In genomic region chr10:77164616-77165311, GRCh38 we compare ENCODE assay signal across 16 cellular contexts.
DNase-seq lines count a peak whose midpoint lies in the region; ATAC-seq and TF ChIP-seq lines count a peak whose summit lies in the region.
"Had no signal": no experiment of that assay in that cellular context is flagged by ENCODE, and none has a peak within 500 bp of the region (broad histone marks: within the 10 kb centered on the region; RNA-seq: fewer than 3 reads in every experiment).

No MANE protein-coding gene starts in this region.

- no peaks in the 10 kb centered on the region for H3K36me3 ChIP-seq in breast epithelium

- no peak for TF ChIP-seq CTCF in MCF 10A (IDR thresholded peaks at IDR 0.05; ENCODE audit: unreplicated experiment)
- TF ChIP-seq CTCF in breast epithelium (IDR thresholded peaks at IDR 0.05) = no peak
- no peak for TF ChIP-seq CTCF in cardiac fibroblast (IDR thresholded peaks at IDR 0.05; ENCODE audit: low read depth, low read length)
- no peak for TF ChIP-seq CTCF in mesothelial cell of epicardium (IDR thresholded peaks at IDR 0.05; ENCODE audit: unreplicated experiment)

- H3K27me3 Mint-ChIP-seq in MCF 10A (ENCODE audit: insufficient read depth, unreplicated experiment) (no peaks in the 10 kb centered on the region), mesothelial cell of epicardium (ENCODE audit: low read depth) (no peaks in the 10 kb centered on the region)
- peaks cover 30 to 36% of the 10 kb centered on the region in 2 donors for H3K27me3 Mint-ChIP-seq in effector memory CD8-positive, alpha-beta T cell
- peaks cover 18% of the 10 kb centered on the region for H3K27me3 Mint-ChIP-seq in activated CD4-positive, alpha-beta T cell treated with anti-CD3 and anti-CD28 coated beads for 36 hours

- no peak for TF ChIP-seq POLR2A in breast epithelium (IDR thresholded peaks at IDR 0.05)

- no peak for DNase-seq in MCF 10A (ENCODE audit: unreplicated experiment)
- no peak for DNase-seq in breast epithelium (ENCODE audit: low spot score in 2 of 2)
- DNase-seq in cardiac fibroblast (ENCODE audit: low read depth in 2 of 2) = peak; percentile 26 to 79
- no peak for DNase-seq in mesothelial cell of epicardium (ENCODE audit: low spot score in 2 of 2, unreplicated experiment in 2 of 2)
- no peak for DNase-seq in effector memory CD8-positive, alpha-beta T cell
- DNase-seq in T1000 (lab: John Stamatoyannopoulos, UW) = no peak
- DNase-seq in activated CD4-positive, alpha-beta T cell treated with anti-CD3 and anti-CD28 coated beads for 36 hours = no peak
- no peak for DNase-seq in substantia nigra (lab: John Stamatoyannopoulos, UW)
- DNase-seq: activated CD4-positive, alpha-beta T cell treated with anti-CD3 and anti-CD28 coated beads, Interleukin-2, amount 50 U/mL, for 4 hours; central memory CD4-positive, alpha-beta T cell; T-cell; testis had no signal

- H3K27ac ChIP-seq in breast epithelium = no peak overlapping the region
- H3K27ac ChIP-seq in substantia nigra (ENCODE audit: low read depth, low read length, poor library complexity, severe bottlenecking) = no peak overlapping the region
- H3K27ac ChIP-seq: testis had no signal

- H3K36me3 Mint-ChIP-seq in MCF 10A (ENCODE audit: insufficient read depth, unreplicated experiment) (no peaks in the 10 kb centered on the region), mesothelial cell of epicardium (no peaks in the 10 kb centered on the region)
- H3K36me3 Mint-ChIP-seq in effector memory CD8-positive, alpha-beta T cell (ENCODE audit: insufficient read depth) = no peaks in the 10 kb centered on the region
- no peaks in the 10 kb centered on the region for H3K36me3 Mint-ChIP-seq in activated CD4-positive, alpha-beta T cell treated with anti-CD3 and anti-CD28 coated beads for 36 hours (ENCODE audit: low read depth)
- H3K36me3 Mint-ChIP-seq: T-cell had no signal

- H3K27ac Mint-ChIP-seq in MCF 10A (ENCODE audit: low read depth, unreplicated experiment) (peak overlapping the region; percentile 71), mesothelial cell of epicardium (peak overlapping the region; percentile 71)
- no peak overlapping the region for H3K27ac Mint-ChIP-seq in effector memory CD8-positive, alpha-beta T cell
- no peak overlapping the region for H3K27ac Mint-ChIP-seq in activated CD4-positive, alpha-beta T cell treated with anti-CD3 and anti-CD28 coated beads for 36 hours
- H3K27ac Mint-ChIP-seq: activated T-helper 2 cell treated with anti-CD3 and anti-CD28 coated beads, Interferon-gamma antibody, Interleukin-2, Interleukin-4, amounts not matched to agents 10 μg/mL and 5 μg/mL and 100 μg/mL, durations not matched to agents 14 hours and 24 hours and 36 hours; GM23338; T-cell had no signal

- no peaks in the 10 kb centered on the region for H3K9me3 ChIP-seq in breast epithelium
- H3K9me3 ChIP-seq: A549, MG63, testis had no signal

- H3K4me1 ChIP-seq in breast epithelium = no peaks in the 10 kb centered on the region
- H3K4me1 ChIP-seq: testis had no signal

- no peak overlapping the region for H3K4me3 ChIP-seq in breast epithelium
- no peak overlapping the region for H3K4me3 ChIP-seq in cardiac fibroblast (replicated peaks in 1 of 2; ENCODE audit: low read depth in 2 of 2, low read length in 2 of 2)
- H3K4me3 ChIP-seq: A549, GM23338, MG63, testis had no signal

- BruUV-seq in MCF 10A (replicated peaks; lab: Mats Ljungman, UMichigan) = TSS peak; percentile 88

- intact Hi-C loops in MCF 10A (cut with micrococcal nuclease) = loop anchor here (1.0 to 10.0 kb wide), 5 partner anchors 88 to 870 kb away; partner anchors contain the start of gene RPS24
- intact Hi-C loops in breast epithelium (cut with DNase I; ENCODE audit: low total_unique reads) = loop anchor here (5.0 to 10.0 kb wide), 2 partner anchors 78 to 470 kb away; partner anchors contain the start of gene KCNMA1
- intact Hi-C loops in activated CD4-positive, alpha-beta T cell treated with anti-CD3 and anti-CD28 coated beads for 36 hours (cut with DNase I, micrococcal nuclease) = loop anchor here (1.0 to 10.0 kb wide), 4 partner anchors 476 to 670 kb away; no protein-coding TSS in a partner anchor

- no peak overlapping the region for H3K4me3 Mint-ChIP-seq in MCF 10A (ENCODE audit: unreplicated experiment)
- no peak overlapping the region for H3K4me3 Mint-ChIP-seq in mesothelial cell of epicardium
- H3K4me3 Mint-ChIP-seq in effector memory CD8-positive, alpha-beta T cell = no peak overlapping the region
- H3K4me3 Mint-ChIP-seq in activated CD4-positive, alpha-beta T cell treated with anti-CD3 and anti-CD28 coated beads for 36 hours = no peak overlapping the region
- H3K4me3 Mint-ChIP-seq: GM23338 had no signal

- ATAC-seq in effector memory CD8-positive, alpha-beta T cell (replicated peaks) = no peak
- ATAC-seq in activated CD4-positive, alpha-beta T cell treated with anti-CD3 and anti-CD28 coated beads for 36 hours = no peak

- no peaks in the 10 kb centered on the region for H3K27me3 ChIP-seq in breast epithelium
- H3K27me3 ChIP-seq: MG63, testis had no signal

- CTCF ChIA-PET in MCF 10A (lab: Yijun Ruan, JAX) = interaction anchor here (0.5 to 17.6 kb wide), 36 partner anchors 9 to 725 kb away, joined by 3 to 267 read pairs (median 3); no protein-coding TSS in a partner anchor
- CTCF ChIA-PET in activated CD4-positive, alpha-beta T cell treated with anti-CD3 and anti-CD28 coated beads for 36 hours (lab: Charles Lee) = interaction anchor here (0.8 to 6.7 kb wide), 8 partner anchors 9 to 654 kb away, joined by 3 to 83 read pairs (median 7); no protein-coding TSS in a partner anchor

- POLR2A ChIA-PET in MCF 10A (lab: Yijun Ruan, JAX) = interaction anchor here (0.6 to 2.9 kb wide), 12 partner anchors 13 to 624 kb away, joined by 3 to 9 read pairs (median 4); no protein-coding TSS in a partner anchor
- POLR2A ChIA-PET in activated CD4-positive, alpha-beta T cell treated with anti-CD3 and anti-CD28 coated beads for 36 hours (lab: Charles Lee) = no interaction called here

- H3K9me3 Mint-ChIP-seq in MCF 10A (ENCODE audit: unreplicated experiment) (no peaks in the 10 kb centered on the region), mesothelial cell of epicardium (no peaks in the 10 kb centered on the region)
- H3K9me3 Mint-ChIP-seq in effector memory CD8-positive, alpha-beta T cell = no peaks in the 10 kb centered on the region
- no peaks in the 10 kb centered on the region for H3K9me3 Mint-ChIP-seq in activated CD4-positive, alpha-beta T cell treated with anti-CD3 and anti-CD28 coated beads for 36 hours (ENCODE audit: low read depth)
- H3K9me3 Mint-ChIP-seq: activated T-helper 2 cell treated with anti-CD3 and anti-CD28 coated beads, Interferon-gamma antibody, Interleukin-2, Interleukin-4, amounts not matched to agents 10 μg/mL and 5 μg/mL and 100 μg/mL, durations not matched to agents 14 hours and 24 hours and 36 hours; GM23338; T-cell had no signal

- H3K4me1 Mint-ChIP-seq in MCF 10A (ENCODE audit: insufficient read depth, unreplicated experiment) (peaks cover 46% of the 10 kb centered on the region), mesothelial cell of epicardium (peaks cover 56% of the 10 kb centered on the region)
- H3K4me1 Mint-ChIP-seq in effector memory CD8-positive, alpha-beta T cell (ENCODE audit: low read depth in 2 of 2) = peaks cover 0 to 4% of the 10 kb centered on the region in 2 donors
- H3K4me1 Mint-ChIP-seq in activated CD4-positive, alpha-beta T cell treated with anti-CD3 and anti-CD28 coated beads for 36 hours = no peaks in the 10 kb centered on the region

Comparison
In these comparisons a context has a peak if more than half of its experiments do, and no peak if none do; other contexts are left out.
1. DNase-seq: peak in cardiac fibroblast (2 of 2); none in MCF 10A (single experiment), breast epithelium (0 of 2), mesothelial cell of epicardium (0 of 2), effector memory CD8-positive, alpha-beta T cell (0 of 3), T1000 (single experiment), activated CD4-positive, alpha-beta T cell treated with anti-CD3 and anti-CD28 coated beads for 36 hours (single experiment) and substantia nigra (0 of 49).
2. H3K27ac Mint-ChIP-seq: peak in MCF 10A (single experiment) and mesothelial cell of epicardium (single experiment); none in effector memory CD8-positive, alpha-beta T cell (0 of 2) and activated CD4-positive, alpha-beta T cell treated with anti-CD3 and anti-CD28 coated beads for 36 hours (single experiment).